Comparison of ENCODE assay signal across 1 cellular context in genomic region chr10:119368581-119368980, GRCh38.
TF ChIP-seq lines count a peak whose summit lies in the region.

No MANE protein-coding gene starts in this region.

TF ChIP-seq in GM12878, 131 proteins besides CTCF, POLR2A, EP300 and RAD21 (continued from another document):
- TF ChIP-seq NR2F1 (conservative IDR thresholded peaks at IDR 0.05), result no peak
- TF ChIP-seq RFX5 (IDR thresholded peaks at IDR 0.05; ENCODE audit: low read depth, low read length), result no peak
- TF ChIP-seq ETV6 (conservative IDR thresholded peaks at IDR 0.05 in 1 of 2, IDR thresholded peaks at IDR 0.05 in 1 of 2; ENCODE audit: borderline replicate concordance in 1 of 2, low read depth in 1 of 2), result no peak
- no peak for TF ChIP-seq ZNF24 (IDR thresholded peaks at IDR 0.05)
